21 cellular contexts compared by ENCODE assay signal in genomic region chr16:264440-264951, GRCh38. TPM values are rescaled to one million over a fixed set of nuclear protein-coding genes. Genes with fewer than 3 reads are reported as not detected.
A peak's percentile ranks its signal among the peaks of the same experiment; 100 is the strongest.
DNase-seq lines count a peak whose midpoint lies in the region; ATAC-seq, FAIRE-seq and TF ChIP-seq lines count a peak whose summit lies in the region.
"Had no signal": no experiment of that assay in that cellular context is flagged by ENCODE, and none has a peak within 500 bp of the region (broad histone marks: within the 10 kb centered on the region; RNA-seq: fewer than 3 reads in every experiment).

No MANE protein-coding gene starts in this region.

- POLR2A ChIA-PET in K562 (lab: Yijun Ruan, JAX): interaction anchor here (0.6 to 0.8 kb wide), 2 partner anchors 12 to 21 kb away, joined by 3 read pairs; no protein-coding TSS in a partner anchor

- H3K9me3 ChIP-seq in RWPE2 (ENCODE audit: severe bottlenecking) (no peaks in the 10 kb centered on the region), K562 (replicated peaks; ENCODE audit: control insufficient read depth, insufficient read depth, low read depth, low read length) (no peaks in the 10 kb centered on the region), osteoblast (ENCODE audit: low read depth, low read length) (no peaks in the 10 kb centered on the region), upper lobe of right lung (no peaks in the 10 kb centered on the region)
- H3K9me3 ChIP-seq: A549, BE2C had no signal

- H3K27me3 ChIP-seq in RWPE2 (ENCODE audit: insufficient read depth, poor library complexity, severe bottlenecking) (no peaks in the 10 kb centered on the region), K562 (ENCODE audit: control insufficient read depth in 2 of 2, insufficient read depth in 2 of 2, low read length in 2 of 2) (no peaks in the 10 kb centered on the region; a peak in 1 of 5 replicates), osteoblast (ENCODE audit: insufficient read depth, low read length) (no peaks in the 10 kb centered on the region), upper lobe of right lung (no peaks in the 10 kb centered on the region)
- H3K27me3 ChIP-seq: BE2C had no signal

- TF ChIP-seq EP300 in K562 (IDR thresholded peaks at IDR 0.05; ENCODE audit: low read length): no peak

- no peak overlapping the region for H3K4me2 ChIP-seq in K562 (ENCODE audit: insufficient read depth, low read length)
- no peak overlapping the region for H3K4me2 ChIP-seq in osteoblast (ENCODE audit: insufficient read depth, low read length)
- H3K4me2 ChIP-seq: A549 had no signal

- H2AFZ ChIP-seq in K562 (ENCODE audit: low read depth, low read length) (no peak overlapping the region), osteoblast (ENCODE audit: low read length) (no peak overlapping the region)

- peak overlapping the region in 1 of 2 experiments; percentile 35; a peak in 1 of 4 replicates for H3K9ac ChIP-seq in K562 (ENCODE audit: insufficient read depth in 1 of 2, low read depth in 2 of 2, low read length in 2 of 2)

- H3K4me1 ChIP-seq in RWPE2 (ENCODE audit: insufficient read depth, poor library complexity, severe bottlenecking) (peaks cover 5% of the 10 kb centered on the region), K562 (replicated peaks in 1 of 2; ENCODE audit: control insufficient read depth in 2 of 2, insufficient read depth in 2 of 2, low read length in 2 of 2) (peaks cover 4 to 62% of the 10 kb centered on the region in 2 experiments; a peak in 4 of 5 replicates), osteoblast (ENCODE audit: insufficient read depth, low read length) (no peaks in the 10 kb centered on the region), upper lobe of right lung (no peaks in the 10 kb centered on the region)
- H3K4me1 ChIP-seq: A549, BE2C had no signal

- in situ Hi-C loops in K562 (cut with MboI): no loop called here

- 84% methylated on average over 19 of the region's 23 CpGs for WGBS in K562 (ENCODE audit: insufficient coverage, low coverage, missing lambda C conversion rate)

- H3K27ac ChIP-seq in RWPE2 (ENCODE audit: poor library complexity, severe bottlenecking): no peak overlapping the region
- no peak overlapping the region for H3K27ac ChIP-seq in K562 (ENCODE audit: extremely low read depth, low read depth, low read length)
- H3K27ac ChIP-seq in osteoblast (ENCODE audit: low read depth, low read length): no peak overlapping the region
- no peak overlapping the region for H3K27ac ChIP-seq in upper lobe of right lung
- H3K27ac ChIP-seq: A549, C4-2B had no signal

- BruUV-seq in K562 (replicated peaks; lab: Mats Ljungman, UMichigan): no TSS peak

- H3K36me3 ChIP-seq in RWPE2 (ENCODE audit: low read depth): no peaks in the 10 kb centered on the region
- peaks cover 21% of the 10 kb centered on the region; the same call in 2 of the 3 replicates for H3K36me3 ChIP-seq in K562 (ENCODE audit: control insufficient read depth, insufficient read depth, low read length)
- H3K36me3 ChIP-seq in osteoblast (ENCODE audit: insufficient read depth, low read length): peaks cover 3% of the 10 kb centered on the region
- peaks cover 45% of the 10 kb centered on the region for H3K36me3 ChIP-seq in upper lobe of right lung

- no peak for TF ChIP-seq CTCF in RWPE2 (IDR thresholded peaks at IDR 0.05; ENCODE audit: poor library complexity, severe bottlenecking)
- TF ChIP-seq CTCF in K562 (IDR thresholded peaks at IDR 0.05 in 2 of 3, conservative IDR thresholded peaks at IDR 0.05 in 1 of 3; ENCODE audit: insufficient read depth in 2 of 3, low read depth in 1 of 3, low read length in 3 of 3): no peak
- no peak for TF ChIP-seq CTCF in osteoblast (IDR thresholded peaks at IDR 0.05; ENCODE audit: extremely low read depth, low read depth, low read length)
- TF ChIP-seq CTCF in upper lobe of right lung (IDR thresholded peaks at IDR 0.05): no peak

- no peak for TF ChIP-seq RAD21 in K562 (CRISPR knock-in tag; conservative IDR thresholded peaks at IDR 0.05 in 1 of 2, IDR thresholded peaks at IDR 0.05 in 1 of 2)

- no peak for TF ChIP-seq POLR2A in K562 (conservative IDR thresholded peaks at IDR 0.05)

- no peak for FAIRE-seq in K562 (lab: Jason Lieb, UNC)
- FAIRE-seq: A549, D721Med, GM12892, GM19239, HepG2, HTR-8/SVneo had no signal

- ATAC-seq in RWPE2 (ENCODE audit: low read depth) (no peak), K562 (no peak), upper lobe of right lung (no peak)
- ATAC-seq: A549; CD8-positive, alpha-beta T cell; HCT116; HepG2 had no signal

- peaks cover 4% of the 10 kb centered on the region for H3K9me1 ChIP-seq in K562 (ENCODE audit: control insufficient read depth, insufficient read depth, low read length)

- CTCF ChIA-PET in K562 (lab: Yijun Ruan, JAX; ENCODE audit: low intra/inter-chr PET ratio): no interaction called here

- H4K20me1 ChIP-seq in K562 (replicated peaks; ENCODE audit: control insufficient read depth, insufficient read depth, low read length) (peaks cover 3% of the 10 kb centered on the region; the same call in 1 of the 2 replicates), osteoblast (ENCODE audit: insufficient read depth, low read length) (peaks cover 4% of the 10 kb centered on the region)

- H3K79me2 ChIP-seq in K562 (ENCODE audit: control insufficient read depth, insufficient read depth, low read length) (no peaks in the 10 kb centered on the region), osteoblast (ENCODE audit: insufficient read depth, low read length) (no peaks in the 10 kb centered on the region)

- intact Hi-C loops in K562 (cut with micrococcal nuclease) (no loop called here), upper lobe of right lung (cut with DNase I) (no loop called here)

- peak; percentile 60 for DNase-seq in RWPE2 (ENCODE audit: low spot score)
- DNase-seq in K562 (ENCODE audit: extremely low read depth in 1 of 4, low spot score in 3 of 4): no peak
- peak; percentile 29 for DNase-seq in osteoblast (ENCODE audit: insufficient read length, low spot score, missing footprints)
- peak; percentile 61 for DNase-seq in upper lobe of right lung
- no peak for DNase-seq in NCI-H1417 (lab: John Stamatoyannopoulos, UW)
- DNase-seq in LoVo (ENCODE audit: low spot score): no peak
- DNase-seq: BE2C; CD8-positive, alpha-beta T cell; COR-L47; DND-41; GDM1 had no signal

- no peak overlapping the region for H3K4me3 ChIP-seq in RWPE2 (ENCODE audit: severe bottlenecking)
- H3K4me3 ChIP-seq in K562: no peak overlapping the region
- no peak overlapping the region for H3K4me3 ChIP-seq in osteoblast (ENCODE audit: insufficient read depth, low read length)
- H3K4me3 ChIP-seq in upper lobe of right lung: no peak overlapping the region
- H3K4me3 ChIP-seq: A549 had no signal

RNA-seq across cellular contexts. Expression of gene RGS11, which starts 11.2 kb away (rescaled TPM):
- total RNA-seq in K562 (2011; cell fraction: chromatin; rRNA removed; ENCODE audit: low replicate concordance): 0.07 TPM in 1 of 2 replicates, not detected in the other
- not detected in 2 replicates for total RNA-seq in K562 (2011; cell fraction: nucleolus; rRNA removed)
- not detected in 2 replicates for total RNA-seq in K562 (2011; cell fraction: nucleoplasm; rRNA removed)
- total RNA-seq in K562 (2014; rRNA removed): not detected in 2 replicates
- not detected in 2 replicates for total RNA-seq in K562 (2014; rRNA removed; fragmentation: Illumina TruSeq; extraction: Trizol)
- total RNA-seq in K562 (2015; rRNA removed; fragmentation: Illumina TruSeq; extraction: Trizol): not detected in 2 replicates
- total RNA-seq in K562 (2021): not detected in 2 replicates
- polyA plus RNA-seq in K562 (2011; rRNA removed): not detected in 2 replicates
- not detected in 2 replicates for polyA plus RNA-seq in K562 (2011; cell fraction: cytosol; rRNA removed)
- not detected in 2 replicates for polyA plus RNA-seq in K562 (2011; cell fraction: nucleus; rRNA removed)
- not detected in 2 replicates for polyA plus RNA-seq in K562 (2012)
- not detected in 2 replicates for polyA plus RNA-seq in K562 (2014; fragmentation: Illumina TruSeq; extraction: Trizol)
- not detected for polyA plus RNA-seq in K562 (2014; fragmentation: Nextera tagmentation; extraction: Ambion mirVana)
- polyA plus RNA-seq in K562 (2014; rRNA removed): not detected in 2 replicates
- polyA minus RNA-seq in K562 (2011; rRNA and poly(A)+ RNA removed): not detected in 2 replicates
- not detected in 2 replicates for polyA minus RNA-seq in K562 (2011; cell fraction: cytosol; rRNA and poly(A)+ RNA removed)
- not detected in 2 replicates for polyA minus RNA-seq in K562 (2011; cell fraction: nucleus; rRNA and poly(A)+ RNA removed)
- 0.36 and 0.59 TPM in 2 replicates for total RNA-seq in osteoblast
- 7.8 TPM for total RNA-seq in upper lobe of right lung
- total RNA-seq: CD8-positive, alpha-beta T cell; H4; HepG2 had no signal

RNA-seq across cellular contexts. Expression of gene ARHGDIG, which starts 15.9 kb away (rescaled TPM):
- 2.2 and 9.2 TPM in 2 replicates for total RNA-seq in K562 (2011; cell fraction: chromatin; rRNA removed; ENCODE audit: low replicate concordance)
- total RNA-seq in K562 (2011; cell fraction: nucleolus; rRNA removed): 6.4 and 8.8 TPM in 2 replicates
- total RNA-seq in K562 (2011; cell fraction: nucleoplasm; rRNA removed): 4.1 and 5.6 TPM in 2 replicates
- total RNA-seq in K562 (2014; rRNA removed) (0.64 and 2.2 TPM in 2 replicates), K562 (2014; rRNA removed; fragmentation: Illumina TruSeq; extraction: Trizol) (0.36 and 0.41 TPM in 2 replicates), K562 (2015; rRNA removed; fragmentation: Illumina TruSeq; extraction: Trizol) (0.19 and 0.40 TPM in 2 replicates), K562 (2021) (0.69 and 1.6 TPM in 2 replicates), osteoblast (not detected in 2 replicates), upper lobe of right lung (1.3 TPM)
- polyA plus RNA-seq in K562 (2011; rRNA removed) (2.0 and 2.5 TPM in 2 replicates), K562 (2014; fragmentation: Illumina TruSeq; extraction: Trizol) (0.37 and 0.84 TPM in 2 replicates), K562 (2014; fragmentation: Nextera tagmentation; extraction: Ambion mirVana) (not detected), K562 (2014; rRNA removed) (0.86 and 1.8 TPM in 2 replicates)
- 3.0 and 6.0 TPM in 2 replicates for polyA plus RNA-seq in K562 (2011; cell fraction: cytosol; rRNA removed)
- polyA plus RNA-seq in K562 (2011; cell fraction: nucleus; rRNA removed): 9.6 and 15.6 TPM in 2 replicates
- polyA plus RNA-seq in K562 (2012): 0.71 and 0.74 TPM in 2 replicates
- polyA minus RNA-seq in K562 (2011; rRNA and poly(A)+ RNA removed): 0.18 and 0.46 TPM in 2 replicates
- 0.95 and 1.5 TPM in 2 replicates for polyA minus RNA-seq in K562 (2011; cell fraction: cytosol; rRNA and poly(A)+ RNA removed)
- 0.78 and 1.6 TPM in 2 replicates for polyA minus RNA-seq in K562 (2011; cell fraction: nucleus; rRNA and poly(A)+ RNA removed)
- total RNA-seq: CD8-positive, alpha-beta T cell; H4 had no signal
- polyA plus RNA-seq: AG04450 had no signal

RNA-seq across cellular contexts. Expression of gene PDIA2, which starts 18.5 kb away (rescaled TPM):
- 5.5 and 10.4 TPM in 2 replicates for total RNA-seq in K562 (2011; cell fraction: chromatin; rRNA removed; ENCODE audit: low replicate concordance)
- 5.5 and 6.5 TPM in 2 replicates for total RNA-seq in K562 (2011; cell fraction: nucleolus; rRNA removed)
- 4.2 and 4.3 TPM in 2 replicates for total RNA-seq in K562 (2011; cell fraction: nucleoplasm; rRNA removed)
- total RNA-seq in K562 (2014; rRNA removed) (0.20 and 0.23 TPM in 2 replicates), K562 (2014; rRNA removed; fragmentation: Illumina TruSeq; extraction: Trizol) (not detected in 2 replicates), K562 (2015; rRNA removed; fragmentation: Illumina TruSeq; extraction: Trizol) (not detected in 2 replicates), K562 (2021) (0.58 and 0.67 TPM in 2 replicates), osteoblast (not detected in 2 replicates), upper lobe of right lung (0.96 TPM)
- polyA plus RNA-seq in K562 (2011; rRNA removed) (0.92 and 1.0 TPM in 2 replicates), K562 (2014; fragmentation: Illumina TruSeq; extraction: Trizol) (0.13 and 0.19 TPM in 2 replicates), K562 (2014; fragmentation: Nextera tagmentation; extraction: Ambion mirVana) (not detected), K562 (2014; rRNA removed) (0.18 and 0.23 TPM in 2 replicates)
- 0.19 and 0.66 TPM in 2 replicates for polyA plus RNA-seq in K562 (2011; cell fraction: cytosol; rRNA removed)
- polyA plus RNA-seq in K562 (2011; cell fraction: nucleus; rRNA removed): 9.1 and 13.2 TPM in 2 replicates
- polyA plus RNA-seq in K562 (2012): 0.17 and 0.33 TPM in 2 replicates
- polyA minus RNA-seq in K562 (2011; rRNA and poly(A)+ RNA removed): 0.15 TPM in 1 of 2 replicates, not detected in the other
- not detected in 2 replicates for polyA minus RNA-seq in K562 (2011; cell fraction: cytosol; rRNA and poly(A)+ RNA removed)
- polyA minus RNA-seq in K562 (2011; cell fraction: nucleus; rRNA and poly(A)+ RNA removed): 0.81 and 1.2 TPM in 2 replicates
- total RNA-seq: CD8-positive, alpha-beta T cell; H4 had no signal

RNA-seq across cellular contexts. Expression of gene FAM234A, which starts 29.9 kb away (rescaled TPM):
- 46.9 and 106 TPM in 2 replicates for total RNA-seq in K562 (2011; cell fraction: chromatin; rRNA removed; ENCODE audit: low replicate concordance)
- 85.9 and 102 TPM in 2 replicates for total RNA-seq in K562 (2011; cell fraction: nucleolus; rRNA removed)
- 71.8 and 74.9 TPM in 2 replicates for total RNA-seq in K562 (2011; cell fraction: nucleoplasm; rRNA removed)
- 19.5 and 19.6 TPM in 2 replicates for total RNA-seq in K562 (2014; rRNA removed)
- total RNA-seq in K562 (2014; rRNA removed; fragmentation: Illumina TruSeq; extraction: Trizol): 11.7 and 12.0 TPM in 2 replicates
- 15.0 and 15.3 TPM in 2 replicates for total RNA-seq in K562 (2015; rRNA removed; fragmentation: Illumina TruSeq; extraction: Trizol)
- 46.5 and 47.9 TPM in 2 replicates for total RNA-seq in K562 (2021)
- polyA plus RNA-seq in K562 (2011; rRNA removed): 14.7 and 27.7 TPM in 2 replicates
- 19.6 and 35.6 TPM in 2 replicates for polyA plus RNA-seq in K562 (2011; cell fraction: cytosol; rRNA removed)
- polyA plus RNA-seq in K562 (2011; cell fraction: nucleus; rRNA removed): 51.2 and 61.8 TPM in 2 replicates
- polyA plus RNA-seq in K562 (2012): 72.8 and 78.0 TPM in 2 replicates
- 23.6 and 37.8 TPM in 2 replicates for polyA plus RNA-seq in K562 (2014; fragmentation: Illumina TruSeq; extraction: Trizol)
- polyA plus RNA-seq in K562 (2014; fragmentation: Nextera tagmentation; extraction: Ambion mirVana): 1 to 10 TPM; 1.0 to 1.6 TPM
- 25.8 and 33.9 TPM in 2 replicates for polyA plus RNA-seq in K562 (2014; rRNA removed)
- 8.6 and 9.1 TPM in 2 replicates for polyA minus RNA-seq in K562 (2011; rRNA and poly(A)+ RNA removed)
- polyA minus RNA-seq in K562 (2011; cell fraction: cytosol; rRNA and poly(A)+ RNA removed): 21.1 and 25.8 TPM in 2 replicates
- polyA minus RNA-seq in K562 (2011; cell fraction: nucleus; rRNA and poly(A)+ RNA removed): 17.0 and 21.4 TPM in 2 replicates
- total RNA-seq in osteoblast: 86.0 and 113 TPM in 2 replicates
- 56.0 TPM for total RNA-seq in upper lobe of right lung

RNA-seq across cellular contexts. Expression of gene LUC7L, which starts 35.2 kb away (rescaled TPM):
- 467 and 776 TPM in 2 replicates for total RNA-seq in K562 (2011; cell fraction: chromatin; rRNA removed; ENCODE audit: low replicate concordance)
- total RNA-seq in K562 (2011; cell fraction: nucleolus; rRNA removed): 285 and 302 TPM in 2 replicates
- 502 and 604 TPM in 2 replicates for total RNA-seq in K562 (2011; cell fraction: nucleoplasm; rRNA removed)
- total RNA-seq in K562 (2014; rRNA removed) (78.8 and 80.9 TPM in 2 replicates), K562 (2014; rRNA removed; fragmentation: Illumina TruSeq; extraction: Trizol) (42.2 and 52.6 TPM in 2 replicates), K562 (2015; rRNA removed; fragmentation: Illumina TruSeq; extraction: Trizol) (65.9 and 66.1 TPM in 2 replicates), K562 (2021) (73.7 and 75.8 TPM in 2 replicates), osteoblast (44.8 and 46.0 TPM in 2 replicates), upper lobe of right lung (78.8 TPM)
- polyA plus RNA-seq in K562 (2011; rRNA removed) (59.5 and 73.0 TPM in 2 replicates), K562 (2014; fragmentation: Illumina TruSeq; extraction: Trizol) (40.1 and 40.7 TPM in 2 replicates), K562 (2014; fragmentation: Nextera tagmentation; extraction: Ambion mirVana) (1 to 10 TPM; 1.7 to 5.4 TPM), K562 (2014; rRNA removed) (93.3 and 106 TPM in 2 replicates)
- polyA plus RNA-seq in K562 (2011; cell fraction: cytosol; rRNA removed): 25.2 and 40.6 TPM in 2 replicates
- 326 and 402 TPM in 2 replicates for polyA plus RNA-seq in K562 (2011; cell fraction: nucleus; rRNA removed)
- polyA plus RNA-seq in K562 (2012): 48.8 and 69.8 TPM in 2 replicates
- polyA minus RNA-seq in K562 (2011; rRNA and poly(A)+ RNA removed): 45.7 and 59.3 TPM in 2 replicates
- 25.7 and 26.1 TPM in 2 replicates for polyA minus RNA-seq in K562 (2011; cell fraction: cytosol; rRNA and poly(A)+ RNA removed)
- 134 and 199 TPM in 2 replicates for polyA minus RNA-seq in K562 (2011; cell fraction: nucleus; rRNA and poly(A)+ RNA removed)

Comparison
In these comparisons a context has a peak if more than half of its experiments do, and no peak if none do; other contexts are left out.
1. DNase-seq: peak in RWPE2 (single experiment), osteoblast (single experiment) and upper lobe of right lung (single experiment); none in K562 (0 of 4), NCI-H1417 (0 of 3) and LoVo (single experiment).